Comparison of ENCODE assay signal across 1 cellular context in the genomic region with DNA sequence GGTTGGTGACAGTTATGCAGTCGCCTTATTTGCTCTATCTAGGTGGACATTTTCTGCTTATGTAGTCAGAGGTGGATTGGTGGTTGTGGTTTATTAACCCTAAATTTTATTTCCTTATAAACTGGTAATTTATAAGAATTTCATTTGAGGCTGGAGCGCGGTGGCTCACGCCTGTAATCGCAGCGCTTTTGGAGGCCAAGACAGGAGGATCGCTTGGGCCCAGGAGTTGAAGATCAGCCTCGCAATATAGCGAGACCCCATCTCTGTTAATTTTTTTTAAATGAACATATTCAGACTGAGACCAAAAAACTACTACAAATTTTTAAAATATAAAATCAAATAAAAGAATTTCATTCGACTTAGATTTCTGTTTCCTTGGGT.
TF ChIP-seq lines count a peak whose summit lies in the region.

No MANE protein-coding gene starts in this region.

TF ChIP-seq in GM12878, 131 proteins besides CTCF, POLR2A, EP300 and RAD21:
- TF ChIP-seq NFIC (IDR thresholded peaks at IDR 0.05; ENCODE audit: low read depth, low read length): peak; percentile 9; the same call in 1 of the 2 replicates
- TF ChIP-seq, protein P1, sequence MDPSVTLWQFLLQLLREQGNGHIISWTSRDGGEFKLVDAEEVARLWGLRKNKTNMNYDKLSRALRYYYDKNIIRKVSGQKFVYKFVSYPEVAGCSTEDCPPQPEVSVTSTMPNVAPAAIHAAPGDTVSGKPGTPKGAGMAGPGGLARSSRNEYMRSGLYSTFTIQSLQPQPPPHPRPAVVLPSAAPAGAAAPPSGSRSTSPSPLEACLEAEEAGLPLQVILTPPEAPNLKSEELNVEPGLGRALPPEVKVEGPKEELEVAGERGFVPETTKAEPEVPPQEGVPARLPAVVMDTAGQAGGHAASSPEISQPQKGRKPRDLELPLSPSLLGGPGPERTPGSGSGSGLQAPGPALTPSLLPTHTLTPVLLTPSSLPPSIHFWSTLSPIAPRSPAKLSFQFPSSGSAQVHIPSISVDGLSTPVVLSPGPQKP (IDR thresholded peaks at IDR 0.05; ENCODE audit: low read depth, low read length): no peak
- TF ChIP-seq, protein P2, sequence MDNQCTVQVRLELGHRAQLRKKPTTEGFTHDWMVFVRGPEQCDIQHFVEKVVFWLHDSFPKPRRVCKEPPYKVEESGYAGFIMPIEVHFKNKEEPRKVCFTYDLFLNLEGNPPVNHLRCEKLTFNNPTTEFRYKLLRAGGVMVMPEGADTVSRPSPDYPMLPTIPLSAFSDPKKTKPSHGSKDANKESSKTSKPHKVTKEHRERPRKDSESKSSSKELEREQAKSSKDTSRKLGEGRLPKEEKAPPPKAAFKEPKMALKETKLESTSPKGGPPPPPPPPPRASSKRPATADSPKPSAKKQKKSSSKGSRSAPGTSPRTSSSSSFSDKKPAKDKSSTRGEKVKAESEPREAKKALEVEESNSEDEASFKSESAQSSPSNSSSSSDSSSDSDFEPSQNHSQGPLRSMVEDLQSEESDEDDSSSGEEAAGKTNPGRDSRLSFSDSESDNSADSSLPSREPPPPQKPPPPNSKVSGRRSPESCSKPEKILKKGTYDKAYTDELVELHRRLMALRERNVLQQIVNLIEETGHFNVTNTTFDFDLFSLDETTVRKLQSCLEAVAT (IDR thresholded peaks at IDR 0.05): peak; percentile 82; the same call in 1 of the 2 replicates
- no peak for TF ChIP-seq EED (IDR thresholded peaks at IDR 0.05; ENCODE audit: low read depth)
- TF ChIP-seq ESRRA (IDR thresholded peaks at IDR 0.05; ENCODE audit: low read length): no peak
- no peak for TF ChIP-seq SREBF1 (IDR thresholded peaks at IDR 0.05; ENCODE audit: low read length)
- no peak for TF ChIP-seq NRF1 (conservative IDR thresholded peaks at IDR 0.05; ENCODE audit: low read depth, low read length)
- no peak for TF ChIP-seq CREB1 (IDR thresholded peaks at IDR 0.05; ENCODE audit: low read depth)
- TF ChIP-seq, protein P3, sequence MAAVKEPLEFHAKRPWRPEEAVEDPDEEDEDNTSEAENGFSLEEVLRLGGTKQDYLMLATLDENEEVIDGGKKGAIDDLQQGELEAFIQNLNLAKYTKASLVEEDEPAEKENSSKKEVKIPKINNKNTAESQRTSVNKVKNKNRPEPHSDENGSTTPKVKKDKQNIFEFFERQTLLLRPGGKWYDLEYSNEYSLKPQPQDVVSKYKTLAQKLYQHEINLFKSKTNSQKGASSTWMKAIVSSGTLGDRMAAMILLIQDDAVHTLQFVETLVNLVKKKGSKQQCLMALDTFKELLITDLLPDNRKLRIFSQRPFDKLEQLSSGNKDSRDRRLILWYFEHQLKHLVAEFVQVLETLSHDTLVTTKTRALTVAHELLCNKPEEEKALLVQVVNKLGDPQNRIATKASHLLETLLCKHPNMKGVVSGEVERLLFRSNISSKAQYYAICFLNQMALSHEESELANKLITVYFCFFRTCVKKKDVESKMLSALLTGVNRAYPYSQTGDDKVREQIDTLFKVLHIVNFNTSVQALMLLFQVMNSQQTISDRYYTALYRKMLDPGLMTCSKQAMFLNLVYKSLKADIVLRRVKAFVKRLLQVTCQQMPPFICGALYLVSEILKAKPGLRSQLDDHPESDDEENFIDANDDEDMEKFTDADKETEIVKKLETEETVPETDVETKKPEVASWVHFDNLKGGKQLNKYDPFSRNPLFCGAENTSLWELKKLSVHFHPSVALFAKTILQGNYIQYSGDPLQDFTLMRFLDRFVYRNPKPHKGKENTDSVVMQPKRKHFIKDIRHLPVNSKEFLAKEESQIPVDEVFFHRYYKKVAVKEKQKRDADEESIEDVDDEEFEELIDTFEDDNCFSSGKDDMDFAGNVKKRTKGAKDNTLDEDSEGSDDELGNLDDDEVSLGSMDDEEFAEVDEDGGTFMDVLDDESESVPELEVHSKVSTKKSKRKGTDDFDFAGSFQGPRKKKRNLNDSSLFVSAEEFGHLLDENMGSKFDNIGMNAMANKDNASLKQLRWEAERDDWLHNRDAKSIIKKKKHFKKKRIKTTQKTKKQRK (IDR thresholded peaks at IDR 0.05; ENCODE audit: low read depth, low read length): no peak
- no peak for TF ChIP-seq SRF (IDR thresholded peaks at IDR 0.05; ENCODE audit: low read depth in 2 of 2, low read length in 2 of 2)
- TF ChIP-seq MYC (IDR thresholded peaks at IDR 0.05; ENCODE audit: insufficient read depth, insufficient read length, insufficient replicate concordance, low read length, severe bottlenecking): no peak
- TF ChIP-seq RAD51 (IDR thresholded peaks at IDR 0.05): no peak
- no peak for TF ChIP-seq RUNX3 (IDR thresholded peaks at IDR 0.05; ENCODE audit: low read length)
- TF ChIP-seq, protein P4, sequence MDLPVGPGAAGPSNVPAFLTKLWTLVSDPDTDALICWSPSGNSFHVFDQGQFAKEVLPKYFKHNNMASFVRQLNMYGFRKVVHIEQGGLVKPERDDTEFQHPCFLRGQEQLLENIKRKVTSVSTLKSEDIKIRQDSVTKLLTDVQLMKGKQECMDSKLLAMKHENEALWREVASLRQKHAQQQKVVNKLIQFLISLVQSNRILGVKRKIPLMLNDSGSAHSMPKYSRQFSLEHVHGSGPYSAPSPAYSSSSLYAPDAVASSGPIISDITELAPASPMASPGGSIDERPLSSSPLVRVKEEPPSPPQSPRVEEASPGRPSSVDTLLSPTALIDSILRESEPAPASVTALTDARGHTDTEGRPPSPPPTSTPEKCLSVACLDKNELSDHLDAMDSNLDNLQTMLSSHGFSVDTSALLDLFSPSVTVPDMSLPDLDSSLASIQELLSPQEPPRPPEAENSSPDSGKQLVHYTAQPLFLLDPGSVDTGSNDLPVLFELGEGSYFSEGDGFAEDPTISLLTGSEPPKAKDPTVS (IDR thresholded peaks at IDR 0.05; ENCODE audit: low read depth, low read length): no peak
- TF ChIP-seq TBL1XR1 (IDR thresholded peaks at IDR 0.05; ENCODE audit: low read depth, low read length): no peak
